In the genomic region with DNA sequence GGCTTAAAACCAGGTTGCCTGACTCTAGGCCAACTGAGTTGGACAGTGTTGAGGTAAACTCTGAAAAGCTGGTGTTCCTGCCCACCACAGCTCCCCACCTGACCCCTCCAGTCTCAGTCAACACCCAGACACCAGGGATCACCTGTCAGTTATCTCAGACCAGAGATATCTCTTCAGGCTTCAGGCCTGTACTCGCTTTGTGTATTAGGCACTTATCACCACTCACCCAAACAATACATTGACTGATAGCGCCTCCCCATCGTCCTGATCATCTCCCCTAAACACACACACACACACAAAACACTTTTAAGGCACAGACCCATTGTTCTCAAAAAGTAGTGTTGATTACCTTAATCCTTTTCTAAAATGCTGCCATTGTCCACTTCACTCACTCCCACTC, we compare ENCODE assay signal across 1 cellular context.
TF ChIP-seq lines count a peak whose summit lies in the region.

No MANE protein-coding gene starts in this region.

TF ChIP-seq in IMR-90, 13 proteins besides CTCF, POLR2A, EP300 and RAD21 (continued from another document):
- TF ChIP-seq, protein P1, sequence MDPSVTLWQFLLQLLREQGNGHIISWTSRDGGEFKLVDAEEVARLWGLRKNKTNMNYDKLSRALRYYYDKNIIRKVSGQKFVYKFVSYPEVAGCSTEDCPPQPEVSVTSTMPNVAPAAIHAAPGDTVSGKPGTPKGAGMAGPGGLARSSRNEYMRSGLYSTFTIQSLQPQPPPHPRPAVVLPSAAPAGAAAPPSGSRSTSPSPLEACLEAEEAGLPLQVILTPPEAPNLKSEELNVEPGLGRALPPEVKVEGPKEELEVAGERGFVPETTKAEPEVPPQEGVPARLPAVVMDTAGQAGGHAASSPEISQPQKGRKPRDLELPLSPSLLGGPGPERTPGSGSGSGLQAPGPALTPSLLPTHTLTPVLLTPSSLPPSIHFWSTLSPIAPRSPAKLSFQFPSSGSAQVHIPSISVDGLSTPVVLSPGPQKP (IDR thresholded peaks at IDR 0.05; ENCODE audit: borderline replicate concordance, low read depth, low read length): no peak
